Comparison of ENCODE assay signal across 13 cellular contexts in genomic region chr1:45974541-45975269, GRCh38.
DNase-seq lines count a peak whose midpoint lies in the region; ATAC-seq, FAIRE-seq and TF ChIP-seq lines count a peak whose summit lies in the region.
"Had no signal": no experiment of that assay in that cellular context is flagged by ENCODE, and none has a peak within 500 bp of the region (broad histone marks: within the 10 kb centered on the region; RNA-seq: fewer than 3 reads in every experiment).

No MANE protein-coding gene starts in this region.

- no peak overlapping the region for H2AFZ ChIP-seq in PC-9

- no peak overlapping the region for H3K4me2 ChIP-seq in PC-9

- peaks cover 17% of the 10 kb centered on the region for H3F3A ChIP-seq in PC-9 (ENCODE audit: insufficient read depth, low read depth)

- no peaks in the 10 kb centered on the region for H4K20me1 ChIP-seq in PC-9 (ENCODE audit: insufficient read depth)

- peaks cover 18% of the 10 kb centered on the region for H3K4me1 ChIP-seq in PC-9 (replicated peaks; ENCODE audit: insufficient read depth)

- BruUV-seq in PC-9 (replicated peaks; lab: Mats Ljungman, UMichigan) = no TSS peak

- peak; percentile 49 for ATAC-seq in left lobe of liver

- no peaks in the 10 kb centered on the region for H3K9me3 ChIP-seq in PC-9 (ENCODE audit: insufficient read depth, low read depth)

- CTCF ChIA-PET in PC-9 (lab: Charles Lee) = no interaction called here

- POLR2A ChIA-PET in PC-9 (lab: Charles Lee; ENCODE audit: unreplicated experiment) = no interaction called here

- no peaks in the 10 kb centered on the region for H3K9me2 ChIP-seq in PC-9 (ENCODE audit: insufficient read depth)

- no peak overlapping the region for H3K4me3 ChIP-seq in PC-9

- no peaks in the 10 kb centered on the region for H3K27me3 ChIP-seq in PC-9 (ENCODE audit: insufficient read depth, low read depth)

- H3K79me2 ChIP-seq in PC-9 (ENCODE audit: low read depth) = no peaks in the 10 kb centered on the region

- intact Hi-C loops in PC-9 (cut with micrococcal nuclease; ENCODE audit: unreplicated experiment) = no loop called here

- no peak for FAIRE-seq in HTR-8/SVneo (lab: Jason Lieb, UNC)
- FAIRE-seq: TTC549 had no signal

- peak; percentile 42 for DNase-seq in DMS153 (lab: John Stamatoyannopoulos, UW)
- no peak for DNase-seq in DMS153 treated with DMSO at 0.1 percent for 48 hours (lab: John Stamatoyannopoulos, UW; ENCODE audit: unreplicated experiment)
- peak; percentile 68 for DNase-seq in NCI-H1105 (lab: John Stamatoyannopoulos, UW)
- DNase-seq in SW480 (ENCODE audit: low spot score) = peak; percentile 7
- DNase-seq in left lobe of liver (ENCODE audit: low spot score) = no peak
- DNase-seq in NOMO-1 treated with DMSO at 0.1 percent for 48 hours (lab: John Stamatoyannopoulos, UW; ENCODE audit: unreplicated experiment) = no peak
- no peak for DNase-seq in PC-9
- no peak for DNase-seq in HTR-8/SVneo (ENCODE audit: insufficient read length, low spot score)
- DNase-seq: anterior cingulate cortex; Calu3; stimulated activated CD4-positive, alpha-beta T cell treated with anti-CD3 and anti-CD28 coated beads, Interleukin-4, amount 100 ng/mL, for 24 hours had no signal

- H3K36me3 ChIP-seq in PC-9 (ENCODE audit: low read depth) = no peaks in the 10 kb centered on the region

- TF ChIP-seq CTCF in PC-9 (conservative IDR thresholded peaks at IDR 0.05) = no peak

- H3K27ac ChIP-seq in PC-9 = no peak overlapping the region
- H3K27ac ChIP-seq: 22Rv1 had no signal

Comparison
In these comparisons a context has a peak if more than half of its experiments do, and no peak if none do; other contexts are left out.
1. DNase-seq: peak in DMS153 (single experiment), NCI-H1105 (single experiment) and SW480 (single experiment); none in DMS153 treated with DMSO at 0.1 percent for 48 hours (single experiment), left lobe of liver (single experiment), NOMO-1 treated with DMSO at 0.1 percent for 48 hours (single experiment), PC-9 (0 of 2) and HTR-8/SVneo (single experiment).